21 cellular contexts compared by ENCODE assay signal in genomic region chr7:138259675-138260074, GRCh38.
DNase-seq lines count a peak whose midpoint lies in the region; ATAC-seq, FAIRE-seq and TF ChIP-seq lines count a peak whose summit lies in the region.
"Had no signal": no experiment of that assay in that cellular context is flagged by ENCODE, and none has a peak within 500 bp of the region (broad histone marks: within the 10 kb centered on the region; RNA-seq: fewer than 3 reads in every experiment).

No MANE protein-coding gene starts in this region.

- H2AFZ ChIP-seq in HepG2 (ENCODE audit: low read length) (no peak overlapping the region), hepatocyte (no peak overlapping the region), neuron (ENCODE audit: low read depth, low read length) (peak overlapping the region; percentile 54)
- H2AFZ ChIP-seq: GM23248 had no signal

- H3K4me3 ChIP-seq in HepG2 (replicated peaks in 1 of 3; ENCODE audit: insufficient read depth in 1 of 3, low read depth in 2 of 3, low read length in 3 of 3) (no peak overlapping the region), right lobe of liver (no peak overlapping the region), hepatocyte (no peak overlapping the region), neuron (ENCODE audit: low read length) (no peak overlapping the region)
- H3K4me3 ChIP-seq: GM23248 had no signal

- H3K27me3 ChIP-seq in HepG2 (ENCODE audit: control insufficient read depth in 1 of 2, insufficient read depth in 2 of 2, low read length in 2 of 2) (no peaks in the 10 kb centered on the region), right lobe of liver (no peaks in the 10 kb centered on the region), hepatocyte (no peaks in the 10 kb centered on the region), neuron (ENCODE audit: insufficient read depth, low read length) (no peaks in the 10 kb centered on the region)

- no peak overlapping the region for H3K27ac Mint-ChIP-seq in activated T-cell treated with anti-CD3 and anti-CD28 coated beads, Interleukin-2, amount 50 U/mL, for 24 hours
- H3K27ac Mint-ChIP-seq: B cell; CD4-positive, alpha-beta memory T cell had no signal

- POLR2A ChIA-PET in HepG2 (lab: Yijun Ruan, JAX) = interaction anchor here (0.5 kb wide), 1 partner anchor 100 kb away, joined by 3 read pairs; no protein-coding TSS in a partner anchor

- ATAC-seq in HepG2 = no peak
- ATAC-seq in right lobe of liver = no peak

- H3K9me3 Mint-ChIP-seq in activated T-cell treated with anti-CD3 and anti-CD28 coated beads, Interleukin-2, amount 50 U/mL, for 24 hours = peaks cover 2% of the 10 kb centered on the region
- H3K9me3 Mint-ChIP-seq: CD4-positive, alpha-beta memory T cell had no signal

- H3K4me2 ChIP-seq in HepG2 (ENCODE audit: low read depth, low read length) (no peak overlapping the region), hepatocyte (no peak overlapping the region)

- TF ChIP-seq EP300 in HepG2 (IDR thresholded peaks at IDR 0.05; ENCODE audit: low read depth in 2 of 2, low read length in 2 of 2) (no peak), HepG2 (CRISPR knock-in tag; IDR thresholded peaks at IDR 0.05; ENCODE audit: borderline replicate concordance) (no peak)

- TF ChIP-seq CTCF in HepG2 (CRISPR knock-in tag; IDR thresholded peaks at IDR 0.05) (no peak), right lobe of liver (IDR thresholded peaks at IDR 0.05) (no peak), hepatocyte (IDR thresholded peaks at IDR 0.05; ENCODE audit: poor library complexity) (no peak)

- no peak overlapping the region for H3K4me3 Mint-ChIP-seq in activated T-cell treated with anti-CD3 and anti-CD28 coated beads, Interleukin-2, amount 50 U/mL, for 24 hours
- H3K4me3 Mint-ChIP-seq: B cell; CD4-positive, alpha-beta memory T cell; H9 had no signal

- no peaks in the 10 kb centered on the region for H3K9me2 ChIP-seq in hepatocyte (replicated peaks; ENCODE audit: insufficient read depth)

- H3K9me3 ChIP-seq in HepG2 (ENCODE audit: low read length) (peaks cover 8% of the 10 kb centered on the region), right lobe of liver (peaks cover 0 to 4% (median 0%) of the 10 kb centered on the region in 4 donors), hepatocyte (ENCODE audit: low read depth) (no peaks in the 10 kb centered on the region), neuron (ENCODE audit: low read length) (peaks cover 5% of the 10 kb centered on the region)

- CTCF ChIA-PET in HepG2 (lab: Yijun Ruan, JAX; ENCODE audit: low intra/inter-chr PET ratio, low total read pairs) = no interaction called here

- no peak overlapping the region for H3K9ac ChIP-seq in HepG2 (ENCODE audit: insufficient read depth, low read depth, low read length)
- H3K9ac ChIP-seq: GM23248 had no signal

- H3K27ac ChIP-seq in HepG2 (ENCODE audit: extremely low read length, insufficient read depth, low read length) (peak overlapping the region; percentile 93), right lobe of liver (no peak overlapping the region), hepatocyte (peak overlapping the region; percentile 86)
- H3K27ac ChIP-seq: GM23248 had no signal

- H3K79me2 ChIP-seq in HepG2 (ENCODE audit: insufficient read depth, low read length) = no peaks in the 10 kb centered on the region
- no peaks in the 10 kb centered on the region for H3K79me2 ChIP-seq in hepatocyte

- peaks cover 2% of the 10 kb centered on the region for H3K27me3 Mint-ChIP-seq in activated T-cell treated with anti-CD3 and anti-CD28 coated beads, Interleukin-2, amount 50 U/mL, for 24 hours
- H3K27me3 Mint-ChIP-seq: B cell had no signal

- in situ Hi-C loops in HepG2 (cut with HindIII; ENCODE audit: extremely low pct_ligation_motif_present, low pct_unique_long_range_greater_than_20kb) = no loop called here

- H4K20me1 ChIP-seq in HepG2 (ENCODE audit: insufficient read depth, low read length) (no peaks in the 10 kb centered on the region), hepatocyte (ENCODE audit: insufficient read depth, poor library complexity, severe bottlenecking) (no peaks in the 10 kb centered on the region)

- H3K36me3 ChIP-seq in HepG2 (replicated peaks in 1 of 2; ENCODE audit: control insufficient read depth in 1 of 2, insufficient read depth in 2 of 2, low read length in 2 of 2) (no peaks in the 10 kb centered on the region), right lobe of liver (no peaks in the 10 kb centered on the region), hepatocyte (replicated peaks; ENCODE audit: insufficient read depth, low read depth) (no peaks in the 10 kb centered on the region), neuron (ENCODE audit: insufficient read depth, low read length) (no peaks in the 10 kb centered on the region)

- no peak for TF ChIP-seq RAD21 in HepG2 (CRISPR knock-in tag; IDR thresholded peaks at IDR 0.05)

- no peak for TF ChIP-seq POLR2A in HepG2 (IDR thresholded peaks at IDR 0.05; ENCODE audit: insufficient read depth in 1 of 2, low read depth in 2 of 2, low read length in 2 of 2)
- no peak for TF ChIP-seq POLR2A in right lobe of liver (IDR thresholded peaks at IDR 0.05)

- DNase-seq in HepG2 (ENCODE audit: low spot score) (no peak), right lobe of liver (no peak), hepatocyte (ENCODE audit: low spot score) (no peak), Kasumi-1 (lab: John Stamatoyannopoulos, UW) (no peak), NCI-H2107 (lab: John Stamatoyannopoulos, UW) (no peak)
- DNase-seq in stimulated activated naive CD4-positive, alpha-beta T cell treated with Interleukin-2 at 50 U/mL for 16 hours (lab: John Stamatoyannopoulos, UW) = no peak
- no peak for DNase-seq in activated T-cell treated with anti-CD3 and anti-CD28 coated beads, Interleukin-2, amount 50 U/mL, for 24 hours
- DNase-seq: ACHN; C1 segment of cervical spinal cord; CD4-positive, alpha-beta memory T cell; DMS153; DMS79 treated with DMSO at 0.1 percent for 48 hours; EL; GM23248; H9 had no signal

- no peak for FAIRE-seq in HepG2 (lab: Jason Lieb, UNC)
- FAIRE-seq: D721Med, G401.6, GM12891, HTR-8/SVneo had no signal

- BruUV-seq in HepG2 (replicated peaks; lab: Mats Ljungman, UMichigan) = no TSS peak

- H3K36me3 Mint-ChIP-seq in activated T-cell treated with anti-CD3 and anti-CD28 coated beads, Interleukin-2, amount 50 U/mL, for 24 hours (ENCODE audit: low read depth) = no peaks in the 10 kb centered on the region
- H3K36me3 Mint-ChIP-seq: CD4-positive, alpha-beta memory T cell had no signal

- 93% methylated on average over 3 of the region's 3 CpGs for WGBS in HepG2 (ENCODE audit: low lambda C conversion rate)
- 73% methylated on average over 3 of the region's 3 CpGs for WGBS in right lobe of liver (ENCODE audit: insufficient coverage, low coverage, low lambda C conversion rate, missing lambda C conversion rate)
- 87% methylated on average over 3 of the region's 3 CpGs for WGBS in hepatocyte (ENCODE audit: low lambda C conversion rate, missing lambda C conversion rate)

- peaks cover 10% of the 10 kb centered on the region for H3K4me1 Mint-ChIP-seq in activated T-cell treated with anti-CD3 and anti-CD28 coated beads, Interleukin-2, amount 50 U/mL, for 24 hours (ENCODE audit: low read depth)
- H3K4me1 Mint-ChIP-seq: B cell had no signal

- H3K4me1 ChIP-seq in HepG2 (ENCODE audit: insufficient read depth, low read length) (peaks cover 52% of the 10 kb centered on the region), right lobe of liver (no peaks in the 10 kb centered on the region), hepatocyte (ENCODE audit: insufficient read depth) (peaks cover 6% of the 10 kb centered on the region), neuron (ENCODE audit: insufficient read depth, low read length) (peaks cover 5% of the 10 kb centered on the region)

- intact Hi-C loops in HepG2 (cut with micrococcal nuclease; ENCODE audit: unreplicated experiment) (loop anchor here (5.0 to 10.0 kb wide), 3 partner anchors 58 to 205 kb away; partner anchors contain the start of gene TRIM24), right lobe of liver (cut with DNase I) (no loop called here)

TF ChIP-seq in HepG2, 621 proteins besides CTCF, POLR2A, EP300 and RAD21 (continues in another document):
- TF ChIP-seq TAF1 (CRISPR knock-in tag; IDR thresholded peaks at IDR 0.05) = no peak
- no peak for TF ChIP-seq ZNF329 (CRISPR knock-in tag; IDR thresholded peaks at IDR 0.05; ENCODE audit: low read depth)
- TF ChIP-seq ZNF597 (CRISPR knock-in tag; IDR thresholded peaks at IDR 0.05) = no peak
- TF ChIP-seq ZNF33B (CRISPR knock-in tag; IDR thresholded peaks at IDR 0.05) = no peak
- no peak for TF ChIP-seq LCORL (IDR thresholded peaks at IDR 0.05)
- TF ChIP-seq LCORL (CRISPR knock-in tag; IDR thresholded peaks at IDR 0.05) = no peak
- TF ChIP-seq ZNF577 (CRISPR knock-in tag; IDR thresholded peaks at IDR 0.05; ENCODE audit: borderline replicate concordance, low read depth) = no peak
- no peak for TF ChIP-seq ZBTB43 (CRISPR knock-in tag; conservative IDR thresholded peaks at IDR 0.05)
- no peak for TF ChIP-seq ZKSCAN1 (IDR thresholded peaks at IDR 0.05; ENCODE audit: low read length)

Comparison
In these comparisons a context has a peak if more than half of its experiments do, and no peak if none do; other contexts are left out.
1. H3K27ac ChIP-seq: peak in HepG2 (single experiment) and hepatocyte (single experiment); none in right lobe of liver (0 of 3).